In genomic region chr1:72282271-72282656, GRCh38 we compare ENCODE assay signal across 8 cellular contexts. TPM values are rescaled to one million over a fixed set of nuclear protein-coding genes. Genes with fewer than 3 reads are reported as not detected.
A peak's percentile ranks its signal among the peaks of the same experiment; 100 is the strongest.
DNase-seq lines count a peak whose midpoint lies in the region; ATAC-seq, FAIRE-seq and TF ChIP-seq lines count a peak whose summit lies in the region.

TSS of gene NEGR1 (minus strand) at chr1:72282539.

- H3K4me3 ChIP-seq in Loucy (ENCODE audit: low read length, poor library complexity, severe bottlenecking) = peak within 1 kb of the TSS; percentile 99

- H3K4me1 ChIP-seq in Loucy (ENCODE audit: insufficient read depth, low read length, poor library complexity, severe bottlenecking) = peaks cover 59% of the 10 kb centered on the region

- no peaks in the 10 kb centered on the region for H4K20me1 ChIP-seq in Loucy (ENCODE audit: insufficient read depth, low read length, poor library complexity, severe bottlenecking)

- H3K9me2 ChIP-seq in Loucy (replicated peaks; ENCODE audit: low read depth, low read length) = no peaks in the 10 kb centered on the region

- no peak for FAIRE-seq in frontal cortex (lab: Jason Lieb, UNC)

- no peaks in the 10 kb centered on the region for H3K27me3 ChIP-seq in Loucy (ENCODE audit: insufficient read depth, low read length, poor library complexity, severe bottlenecking)

- no peaks in the 10 kb centered on the region for H3K9me3 Mint-ChIP-seq in nephron progenitor cell

- H3K79me2 ChIP-seq in Loucy (ENCODE audit: insufficient read depth, low read length) = no peaks in the 10 kb centered on the region

- no peak for TF ChIP-seq CTCF in Loucy (conservative IDR thresholded peaks at IDR 0.05; ENCODE audit: low read length)
- TF ChIP-seq CTCF in nephron progenitor cell (IDR thresholded peaks at IDR 0.05) = no peak

- peak; percentile 21 for DNase-seq in DMS153 treated with DMSO at 0.1 percent for 48 hours (lab: John Stamatoyannopoulos, UW; ENCODE audit: unreplicated experiment)
- peak; percentile 55 for DNase-seq in activated CD8-positive, alpha-beta memory T cell treated with anti-CD3 and anti-CD28 coated beads, Interleukin-2, amount 50 U/mL, for 48 hours
- peak in 1 of 2 donors; percentile 12 for DNase-seq in frontal cortex (ENCODE audit: low spot score in 2 of 2)
- peak; percentile 57 for DNase-seq in nephron progenitor cell
- DNase-seq in activated gamma-delta T cell treated with Interleukin-2 at 50 U/mL for 16 hours = no peak

- no peak for ATAC-seq in GM18873 (IDR thresholded peaks at IDR 0.05; ENCODE audit: low FRiP score, unreplicated experiment)
- no peak for ATAC-seq in HG02623 (IDR thresholded peaks at IDR 0.05; ENCODE audit: unreplicated experiment)

- peaks cover 6% of the 10 kb centered on the region; the same call in 1 of the 2 replicates for H3F3A ChIP-seq in Loucy (ENCODE audit: low read depth)

- peak within 1 kb of the TSS; percentile 92 for H3K9ac ChIP-seq in Loucy (ENCODE audit: low read depth, low read length, poor library complexity, severe bottlenecking)

- H3K4me1 Mint-ChIP-seq in nephron progenitor cell = peaks cover 16% of the 10 kb centered on the region

- H2AFZ ChIP-seq in Loucy (ENCODE audit: low read length) = peak within 1 kb of the TSS; percentile 100

- no peaks in the 10 kb centered on the region for H3K36me3 Mint-ChIP-seq in nephron progenitor cell (ENCODE audit: low read depth)

- peaks cover 37% of the 10 kb centered on the region for H3K27me3 Mint-ChIP-seq in nephron progenitor cell (ENCODE audit: low read depth, poor library complexity)

- H3K4me3 Mint-ChIP-seq in nephron progenitor cell = no peak within 1 kb of the TSS

- H3K27ac Mint-ChIP-seq in nephron progenitor cell = no peak within 1 kb of the TSS

- no peaks in the 10 kb centered on the region for H3K36me3 ChIP-seq in Loucy (ENCODE audit: insufficient read depth, low read length)

- H3K4me2 ChIP-seq in Loucy (ENCODE audit: low read depth, low read length, poor library complexity, severe bottlenecking) = peak within 1 kb of the TSS; percentile 87

- H3K9me3 ChIP-seq in Loucy (ENCODE audit: insufficient read depth, low read depth, low read length) = no peaks in the 10 kb centered on the region

RNA-seq across cellular contexts. Expression of gene NEGR1, which starts in this region (rescaled TPM):
- total RNA-seq in frontal cortex = 78.7 TPM
